Comparison of ENCODE assay signal across 8 cellular contexts in the genomic region with DNA sequence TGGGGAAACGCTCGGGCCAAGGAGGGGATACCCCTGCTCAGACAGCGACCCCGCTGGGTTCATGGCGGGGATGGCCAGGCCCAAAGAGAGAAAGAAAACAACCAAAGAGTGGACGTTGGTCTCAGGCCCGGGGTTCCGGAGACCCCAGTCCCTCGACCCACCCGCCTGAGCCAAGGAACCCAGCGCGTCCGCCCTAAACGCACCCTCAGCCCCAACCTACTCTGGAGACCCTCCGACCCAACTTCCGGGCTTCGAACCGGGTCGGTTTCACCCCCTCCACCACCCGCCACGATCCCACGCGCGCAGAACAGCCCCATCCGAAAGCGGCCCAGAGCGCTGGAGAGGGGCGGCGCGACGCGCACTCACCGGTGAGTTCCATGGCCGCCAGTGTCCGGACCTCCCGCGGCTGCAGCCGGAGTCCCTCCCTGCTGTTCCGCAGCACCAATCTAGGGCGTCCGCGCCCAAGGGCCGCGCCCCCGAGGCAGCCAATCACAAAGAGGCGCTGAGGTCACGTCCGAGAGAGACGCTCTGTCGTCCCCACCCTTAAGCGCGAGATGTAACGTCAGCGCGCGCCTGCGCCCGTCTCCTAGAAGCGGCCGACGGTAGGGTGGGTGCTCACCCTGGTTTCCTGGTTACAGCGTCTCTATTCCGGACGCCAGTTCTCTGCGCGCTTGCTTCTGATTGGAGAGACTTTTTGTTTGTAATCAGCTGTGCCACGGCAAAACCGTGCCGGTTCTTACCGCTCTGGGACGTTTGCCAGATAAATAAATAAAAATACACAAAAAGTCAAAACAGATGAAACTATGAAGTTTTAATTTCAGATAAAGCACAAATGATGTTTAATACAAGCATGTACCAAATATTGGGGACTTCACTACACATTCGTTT. TPM values are rescaled to one million over a fixed set of nuclear protein-coding genes. Genes with fewer than 3 reads are reported as not detected.
DNase-seq lines count a peak whose midpoint lies in the region; ATAC-seq and TF ChIP-seq lines count a peak whose summit lies in the region.

A gene with protein sequence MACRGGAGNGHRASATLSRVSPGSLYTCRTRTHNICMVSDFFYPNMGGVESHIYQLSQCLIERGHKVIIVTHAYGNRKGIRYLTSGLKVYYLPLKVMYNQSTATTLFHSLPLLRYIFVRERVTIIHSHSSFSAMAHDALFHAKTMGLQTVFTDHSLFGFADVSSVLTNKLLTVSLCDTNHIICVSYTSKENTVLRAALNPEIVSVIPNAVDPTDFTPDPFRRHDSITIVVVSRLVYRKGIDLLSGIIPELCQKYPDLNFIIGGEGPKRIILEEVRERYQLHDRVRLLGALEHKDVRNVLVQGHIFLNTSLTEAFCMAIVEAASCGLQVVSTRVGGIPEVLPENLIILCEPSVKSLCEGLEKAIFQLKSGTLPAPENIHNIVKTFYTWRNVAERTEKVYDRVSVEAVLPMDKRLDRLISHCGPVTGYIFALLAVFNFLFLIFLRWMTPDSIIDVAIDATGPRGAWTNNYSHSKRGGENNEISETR (minus strand): TSS at position 389 of the 888 bp plus-strand sequence. CDS start 3,593 bp downstream, outside the sequence.

- intact Hi-C loops in right cardiac atrium (cut with DNase I) (no loop called here), vagina (cut with DNase I) (no loop called here)

- H3K27me3 ChIP-seq in right cardiac atrium (ENCODE audit: control insufficient read depth, insufficient read depth) (no peaks in the 10 kb centered on the region), vagina (no peaks in the 10 kb centered on the region)

- DNase-seq in NCI-H187 (lab: John Stamatoyannopoulos, UW) (peak; percentile 68 to 95), T-helper 2 cell (peak; percentile 76 to 97 (median 88)), anterior cingulate cortex (lab: John Stamatoyannopoulos, UW) (peak; percentile 24 to 96 (median 91)), right cardiac atrium (peak; percentile 95 to 98 (median 98)), pulmonary artery endothelial cell (ENCODE audit: low read depth, low spot score) (peak; percentile 86), vagina (ENCODE audit: extremely low spot score in 2 of 2) (peak; percentile 96 to 97)

- no peak for TF ChIP-seq CTCF in vagina (IDR thresholded peaks at IDR 0.05)

- H3K9me3 ChIP-seq in right cardiac atrium (ENCODE audit: control insufficient read depth, low read length) (no peaks in the 10 kb centered on the region), vagina (no peaks in the 10 kb centered on the region)

- H3K4me1 ChIP-seq in right cardiac atrium (ENCODE audit: control insufficient read depth, insufficient read depth, low read length): no peaks in the 10 kb centered on the region
- peaks cover 13% of the 10 kb centered on the region for H3K4me1 ChIP-seq in vagina

- H3K4me3 ChIP-seq in right cardiac atrium (ENCODE audit: low read length) (peak within 1 kb of the TSS; percentile 79), vagina (peak within 1 kb of the TSS; percentile 52 to 56)

- under 1% methylated on average over 72 of the region's 72 CpGs for WGBS in right cardiac atrium

- ATAC-seq in GM18498 (IDR thresholded peaks at IDR 0.05; ENCODE audit: unreplicated experiment) (peak; percentile 99), HG02938 (IDR thresholded peaks at IDR 0.05; ENCODE audit: unreplicated experiment) (peak; percentile 97), right cardiac atrium (peak; percentile 100)

- TF ChIP-seq POLR2A in vagina (IDR thresholded peaks at IDR 0.05): peak in 1 of 2 donors; percentile 75

- peaks cover 0 to 7% of the 10 kb centered on the region in 2 donors for H3K36me3 ChIP-seq in vagina

- H3K27ac ChIP-seq in right cardiac atrium (ENCODE audit: low read length) (peak within 1 kb of the TSS; percentile 90), vagina (peak within 1 kb of the TSS; percentile 73)

RNA-seq across cellular contexts. Expression of the gene that starts here (rescaled TPM):
- 1 to 10 TPM; 3.2 to 6.0 (median 4.9) TPM for total RNA-seq in right cardiac atrium
- polyA plus RNA-seq in right cardiac atrium: 6.3 TPM
- total RNA-seq in pulmonary artery endothelial cell: 10.9 and 13.8 TPM in 2 replicates
- total RNA-seq in vagina: 8.8 TPM

Comparison
In these comparisons a context has a peak if more than half of its experiments do, and no peak if none do; other contexts are left out.
1. Peak in every context shown above with its lines: DNase-seq, ATAC-seq, H3K4me3 ChIP-seq and H3K27ac ChIP-seq.